In genomic region chr6:152748843-152749242, GRCh38 we compare ENCODE assay signal across 7 cellular contexts. TPM values are rescaled to one million over a fixed set of nuclear protein-coding genes. Genes with fewer than 3 reads are reported as not detected.
DNase-seq lines count a peak whose midpoint lies in the region; ATAC-seq, FAIRE-seq and TF ChIP-seq lines count a peak whose summit lies in the region.

No MANE protein-coding gene starts in this region.

- TF ChIP-seq CTCF in bronchial epithelial cell (IDR thresholded peaks at IDR 0.05; ENCODE audit: insufficient read depth, low read length, severe bottlenecking) (no peak), CD14-positive monocyte (IDR thresholded peaks at IDR 0.05) (no peak)

- no peaks in the 10 kb centered on the region for H3K4me1 Mint-ChIP-seq in CD14-positive monocyte
- no peaks in the 10 kb centered on the region for H3K4me1 Mint-ChIP-seq in naive thymus-derived CD8-positive, alpha-beta T cell

- no peak for FAIRE-seq in bronchial epithelial cell (lab: Jason Lieb, UNC)

- H3K4me3 Mint-ChIP-seq in CD14-positive monocyte, result no peak overlapping the region
- H3K4me3 Mint-ChIP-seq in naive thymus-derived CD8-positive, alpha-beta T cell, result no peak overlapping the region

- DNase-seq in EH (ENCODE audit: low read depth), result peak; percentile 4
- DNase-seq in Kasumi-1 (lab: John Stamatoyannopoulos, UW), result peak; percentile 26 to 37
- peak; percentile 37 for DNase-seq in bronchial epithelial cell (ENCODE audit: low read depth)
- peak; percentile 30 for DNase-seq in medulla oblongata (ENCODE audit: extremely low spot score)
- no peak for DNase-seq in GDM1 (lab: John Stamatoyannopoulos, UW)
- DNase-seq in CD14-positive monocyte (ENCODE audit: low spot score), result no peak
- no peak for DNase-seq in naive thymus-derived CD8-positive, alpha-beta T cell

- POLR2A ChIA-PET in naive thymus-derived CD8-positive, alpha-beta T cell (lab: Charles Lee), result no interaction called here

- H3K9me3 Mint-ChIP-seq in CD14-positive monocyte, result no peaks in the 10 kb centered on the region
- H3K9me3 Mint-ChIP-seq in naive thymus-derived CD8-positive, alpha-beta T cell, result no peaks in the 10 kb centered on the region

- no peak overlapping the region for H3K4me3 ChIP-seq in bronchial epithelial cell (ENCODE audit: low read depth, low read length)

- no peaks in the 10 kb centered on the region for H3K36me3 ChIP-seq in bronchial epithelial cell (ENCODE audit: control insufficient read depth, insufficient read depth, low read length)

- H3K27ac Mint-ChIP-seq in CD14-positive monocyte, result no peak overlapping the region
- no peak overlapping the region for H3K27ac Mint-ChIP-seq in naive thymus-derived CD8-positive, alpha-beta T cell

- no peak for ATAC-seq in naive thymus-derived CD8-positive, alpha-beta T cell

- H3K27me3 ChIP-seq in bronchial epithelial cell (ENCODE audit: control insufficient read depth, insufficient read depth, low read length), result no peaks in the 10 kb centered on the region

- intact Hi-C loops in CD14-positive monocyte (cut with micrococcal nuclease), result no loop called here

- peaks cover 0 to 3% (median 1%) of the 10 kb centered on the region in 3 donors for H3K27me3 Mint-ChIP-seq in CD14-positive monocyte (ENCODE audit: low read depth in 3 of 3)
- peaks cover 0 to 19% (median 7%) of the 10 kb centered on the region in 5 donors for H3K27me3 Mint-ChIP-seq in naive thymus-derived CD8-positive, alpha-beta T cell

- no peaks in the 10 kb centered on the region for H3K36me3 Mint-ChIP-seq in CD14-positive monocyte
- no peaks in the 10 kb centered on the region for H3K36me3 Mint-ChIP-seq in naive thymus-derived CD8-positive, alpha-beta T cell

RNA-seq across cellular contexts. Expression of gene VIP, which starts 1.8 kb away (rescaled TPM):
- under 0.01 and 0.64 TPM in 2 replicates for total RNA-seq in bronchial epithelial cell
- polyA plus RNA-seq in CD14-positive monocyte, result not detected
- total RNA-seq in naive thymus-derived CD8-positive, alpha-beta T cell, result not detected
- not detected for polyA plus RNA-seq in naive thymus-derived CD8-positive, alpha-beta T cell

RNA-seq across cellular contexts. Expression of gene MYCT1, which starts 51.1 kb away (rescaled TPM):
- total RNA-seq in bronchial epithelial cell, result 0.13 and 0.53 TPM in 2 replicates
- polyA plus RNA-seq in CD14-positive monocyte, result not detected
- total RNA-seq in naive thymus-derived CD8-positive, alpha-beta T cell, result not detected
- not detected for polyA plus RNA-seq in naive thymus-derived CD8-positive, alpha-beta T cell

Comparison
In these comparisons a context has a peak if more than half of its experiments do, and no peak if none do; other contexts are left out.
1. DNase-seq: peak in EH (single experiment), Kasumi-1 (2 of 2), bronchial epithelial cell (single experiment) and medulla oblongata (single experiment); none in GDM1 (single experiment), CD14-positive monocyte (single experiment) and naive thymus-derived CD8-positive, alpha-beta T cell (0 of 10).